In genomic region chr7:105337529-105337928, GRCh38 we compare ENCODE assay signal across 1 cellular context.
TF ChIP-seq lines count a peak whose summit lies in the region.

No MANE protein-coding gene starts in this region.

TF ChIP-seq in WTC11, 78 proteins besides CTCF, POLR2A, EP300 and RAD21 (continued from another document):
- TF ChIP-seq PRDM15 (CRISPR knock-in tag; IDR thresholded peaks at IDR 0.05) = no peak
- TF ChIP-seq EMX1 (CRISPR knock-in tag; IDR thresholded peaks at IDR 0.05) = no peak
- TF ChIP-seq ETV6 (CRISPR knock-in tag; IDR thresholded peaks at IDR 0.05) = no peak
